Comparison of ENCODE assay signal across 8 cellular contexts in the genomic region with DNA sequence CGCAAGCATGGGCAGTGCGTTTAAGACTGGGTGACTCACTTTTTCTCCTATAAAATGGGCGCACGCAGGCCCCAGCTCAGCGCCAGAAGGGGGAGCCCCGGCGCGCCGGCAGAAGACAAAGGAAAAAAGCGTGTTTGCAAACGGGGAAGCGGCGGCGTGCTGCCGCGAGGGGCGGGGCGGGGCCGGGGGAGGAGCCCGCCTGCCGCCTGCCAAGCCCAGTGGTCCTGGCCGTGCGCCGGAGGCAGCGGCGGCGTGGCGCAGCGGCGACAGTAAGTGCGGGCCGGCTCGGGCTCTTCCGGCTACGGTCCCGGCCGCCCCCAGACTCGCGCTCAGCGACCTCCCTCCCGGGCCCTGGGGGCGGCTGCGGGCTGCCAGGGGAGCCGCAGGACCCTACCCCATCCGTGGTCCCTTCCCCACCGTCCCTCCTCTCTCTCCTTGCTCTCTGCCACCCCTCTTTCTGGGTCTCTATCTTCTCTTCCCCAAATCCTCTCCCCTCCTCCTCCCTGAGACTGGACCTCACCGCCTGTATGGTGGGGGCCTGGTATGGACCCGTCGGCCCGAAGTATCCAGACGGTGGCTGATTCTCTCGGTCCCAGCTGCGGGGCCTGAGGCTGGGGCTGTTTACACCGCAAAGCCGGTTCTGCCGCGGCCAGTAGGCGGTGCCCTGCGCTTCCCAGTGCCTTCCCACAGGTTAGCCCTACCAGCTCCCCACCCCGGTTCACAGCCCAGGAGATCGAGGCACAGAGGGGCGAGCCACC. TPM values are rescaled to one million over a fixed set of nuclear protein-coding genes. Genes with fewer than 3 reads are reported as not detected.
A peak's percentile ranks its signal among the peaks of the same experiment; 100 is the strongest.
DNase-seq lines count a peak whose midpoint lies in the region; ATAC-seq and TF ChIP-seq lines count a peak whose summit lies in the region.

SLC29A3 (plus strand) TSS at position 218 of the 758 bp plus-strand sequence; CDS start at position 269, 51 bp downstream.

- H3K9me2 ChIP-seq in hepatocyte (replicated peaks; ENCODE audit: insufficient read depth): no peaks in the 10 kb centered on the region

- no peaks in the 10 kb centered on the region for H4K20me1 ChIP-seq in hepatocyte (ENCODE audit: insufficient read depth, poor library complexity, severe bottlenecking)

- peak within 1 kb of the TSS; percentile 78 for H3K4me3 ChIP-seq in HFF-Myc (replicated peaks; ENCODE audit: low read depth, low read length)
- H3K4me3 ChIP-seq in hepatocyte: peak within 1 kb of the TSS; percentile 72
- peak within 1 kb of the TSS; percentile 8 to 67 for H3K4me3 ChIP-seq in aorta (ENCODE audit: low read length in 2 of 2)

- H3K27ac ChIP-seq in hepatocyte: peak within 1 kb of the TSS; percentile 49
- H3K27ac ChIP-seq in aorta (ENCODE audit: low read depth in 1 of 2, low read length in 2 of 2): no peak within 1 kb of the TSS

- DNase-seq in GM10266 (ENCODE audit: extremely low spot score): peak; percentile 91
- peak; percentile 39 for DNase-seq in HFF-Myc (ENCODE audit: extremely low read depth, low read depth)
- peak; percentile 74 for DNase-seq in NCI-H1092 treated with DMSO at 0.1 percent for 48 hours (lab: John Stamatoyannopoulos, UW)
- peak; percentile 63 to 91 (median 78) for DNase-seq in T-helper 2 cell
- DNase-seq in anterior cingulate cortex (lab: John Stamatoyannopoulos, UW): peak in 56 of 58 donors; percentile 12 to 82 (median 66)
- peak; percentile 93 for DNase-seq in hepatocyte (ENCODE audit: low spot score)
- DNase-seq in renal cortical epithelial cell (ENCODE audit: low read depth): peak; percentile 43
- DNase-seq in aorta: peak; percentile 88 to 92

- peaks cover 10% of the 10 kb centered on the region for H3K79me2 ChIP-seq in hepatocyte

- H3K4me2 ChIP-seq in hepatocyte: peak within 1 kb of the TSS; percentile 90

- intact Hi-C loops in aorta (cut with DNase I): loop anchor here (5.0 to 10.0 kb wide), 5 partner anchors 56 to 1016 kb away; no protein-coding TSS in a partner anchor

- TF ChIP-seq CTCF in GM10266 (IDR thresholded peaks at IDR 0.05; ENCODE audit: control insufficient read depth, insufficient read depth, low read depth, missing control alignments) (peak; percentile 79), HFF-Myc (IDR thresholded peaks at IDR 0.05; ENCODE audit: low read depth, low read length, missing control alignments) (peak; percentile 73), hepatocyte (IDR thresholded peaks at IDR 0.05; ENCODE audit: poor library complexity) (peak; percentile 81)

- H3K9me3 ChIP-seq in hepatocyte (ENCODE audit: low read depth): no peaks in the 10 kb centered on the region
- no peaks in the 10 kb centered on the region for H3K9me3 ChIP-seq in aorta (ENCODE audit: control insufficient read depth, low read length)

- H3K4me1 ChIP-seq in hepatocyte (ENCODE audit: insufficient read depth) (peaks cover 10% of the 10 kb centered on the region), aorta (ENCODE audit: control insufficient read depth in 1 of 2, insufficient read depth in 2 of 2, low read length in 2 of 2) (peaks cover 0 to 1% of the 10 kb centered on the region in 2 donors)

- H3K27me3 ChIP-seq in hepatocyte: no peaks in the 10 kb centered on the region
- H3K27me3 ChIP-seq in aorta (ENCODE audit: control insufficient read depth in 1 of 2, insufficient read depth in 2 of 2, low read length in 1 of 2): no peaks in the 10 kb centered on the region

- peak within 1 kb of the TSS; percentile 91 for H2AFZ ChIP-seq in hepatocyte

- WGBS in hepatocyte (ENCODE audit: low lambda C conversion rate, missing lambda C conversion rate): 1% methylated on average over 25 of the region's 62 CpGs
- WGBS in aorta, 2 donors: 1% methylated on average over 59 to 62 of the region's 62 CpGs

- ATAC-seq in aorta (ENCODE audit: low FRiP score): peak; percentile 91

- H3K36me3 ChIP-seq in hepatocyte (replicated peaks; ENCODE audit: insufficient read depth, low read depth): no peaks in the 10 kb centered on the region
- H3K36me3 ChIP-seq in aorta (ENCODE audit: control insufficient read depth in 1 of 2, insufficient read depth in 2 of 2, low read length in 1 of 2): no peaks in the 10 kb centered on the region

RNA-seq across cellular contexts. Expression of gene SLC29A3, which starts in this region (rescaled TPM):
- total RNA-seq in hepatocyte (8.4 and 11.4 TPM in 2 replicates), renal cortical epithelial cell (0.87 and 3.4 TPM in 2 replicates), aorta (1 to 10 TPM; 5.3 to 8.8 TPM)
- polyA plus RNA-seq in hepatocyte (11.3 and 12.0 TPM in 2 replicates), aorta (1 to 10 TPM; 2.4 to 3.6 TPM)

Comparison
In these comparisons a context has a peak if more than half of its experiments do, and no peak if none do; other contexts are left out.
1. DNase-seq: peak in every context shown above with its lines; median percentile 93 in hepatocyte; 91 in GM10266; 90 in aorta; 78 in T-helper 2 cell; 74 in NCI-H1092 treated with DMSO at 0.1 percent for 48 hours; 66 in anterior cingulate cortex; 43 in renal cortical epithelial cell; 39 in HFF-Myc.